8 cellular contexts compared by ENCODE assay signal in genomic region chr19:16328824-16329482, GRCh38.
A peak's percentile ranks its signal among the peaks of the same experiment; 100 is the strongest.
DNase-seq lines count a peak whose midpoint lies in the region; ATAC-seq and TF ChIP-seq lines count a peak whose summit lies in the region.

No MANE protein-coding gene starts in this region.

- H3K27me3 ChIP-seq in Loucy (ENCODE audit: insufficient read depth, low read length, poor library complexity, severe bottlenecking): no peaks in the 10 kb centered on the region

- H3K4me2 ChIP-seq in Loucy (ENCODE audit: low read depth, low read length, poor library complexity, severe bottlenecking): peak overlapping the region; percentile 60

- no peak overlapping the region for H3K4me3 ChIP-seq in AG09309 (ENCODE audit: control insufficient read depth, low read depth, low read length)
- peak overlapping the region; percentile 37 for H3K4me3 ChIP-seq in Loucy (ENCODE audit: low read length, poor library complexity, severe bottlenecking)

- no peak overlapping the region for H3K9ac ChIP-seq in Loucy (ENCODE audit: low read depth, low read length, poor library complexity, severe bottlenecking)

- no peak for DNase-seq in AG09309 (ENCODE audit: low read depth)
- peak; percentile 65 for DNase-seq in activated naive CD4-positive, alpha-beta T cell treated with anti-CD3 and anti-CD28 coated beads, Interleukin-2, amount 10 ng/mL, durations not matched to agents 7 days and 5 days
- peak; percentile 28 for DNase-seq in medulla oblongata (ENCODE audit: extremely low spot score)
- no peak for DNase-seq in NCI-H146 (lab: John Stamatoyannopoulos, UW)
- DNase-seq in GOT3 (lab: John Stamatoyannopoulos, UW): no peak
- no peak for DNase-seq in GDM1 (lab: John Stamatoyannopoulos, UW)

- H2AFZ ChIP-seq in Loucy (ENCODE audit: low read length): peak overlapping the region; percentile 26; the same call in 1 of the 2 replicates

- no peaks in the 10 kb centered on the region for H3K9me3 ChIP-seq in Loucy (ENCODE audit: insufficient read depth, low read depth, low read length)

- H3K27me3 Mint-ChIP-seq in activated naive CD4-positive, alpha-beta T cell treated with anti-CD3 and anti-CD28 coated beads, Interleukin-2, amount 10 ng/mL, durations not matched to agents 7 days and 5 days: peaks cover 37% of the 10 kb centered on the region

- no peak for ATAC-seq in GM19467 (IDR thresholded peaks at IDR 0.05; ENCODE audit: unreplicated experiment)

- H3K36me3 ChIP-seq in Loucy (ENCODE audit: insufficient read depth, low read length): no peaks in the 10 kb centered on the region

- TF ChIP-seq CTCF in AG09309 (IDR thresholded peaks at IDR 0.05; ENCODE audit: control insufficient read depth, insufficient read depth, low read depth, low read length, missing control alignments) (peak; percentile 3), Loucy (conservative IDR thresholded peaks at IDR 0.05; ENCODE audit: low read length) (peak; percentile 48)

- peaks cover 19% of the 10 kb centered on the region for H3K4me1 ChIP-seq in Loucy (ENCODE audit: insufficient read depth, low read length, poor library complexity, severe bottlenecking)

- peak overlapping the region; percentile 100 for H3K27ac Mint-ChIP-seq in activated naive CD4-positive, alpha-beta T cell treated with anti-CD3 and anti-CD28 coated beads, Interleukin-2, amount 10 ng/mL, durations not matched to agents 7 days and 5 days

- H3K9me3 Mint-ChIP-seq in activated naive CD4-positive, alpha-beta T cell treated with anti-CD3 and anti-CD28 coated beads, Interleukin-2, amount 10 ng/mL, durations not matched to agents 7 days and 5 days: peaks cover 2% of the 10 kb centered on the region

- CTCF ChIA-PET in activated naive CD4-positive, alpha-beta T cell treated with anti-CD3 and anti-CD28 coated beads, Interleukin-2, amount 10 ng/mL, durations not matched to agents 7 days and 5 days (lab: Charles Lee): interaction anchor here (0.9 to 4.8 kb wide), 10 partner anchors 10 to 82 kb away, joined by 3 to 39 read pairs (median 8); no protein-coding TSS in a partner anchor

- no peaks in the 10 kb centered on the region for H4K20me1 ChIP-seq in Loucy (ENCODE audit: insufficient read depth, low read length, poor library complexity, severe bottlenecking)

- H3K4me3 Mint-ChIP-seq in activated naive CD4-positive, alpha-beta T cell treated with anti-CD3 and anti-CD28 coated beads, Interleukin-2, amount 10 ng/mL, durations not matched to agents 7 days and 5 days: peak overlapping the region; percentile 100

- no peaks in the 10 kb centered on the region for H3K9me2 ChIP-seq in Loucy (replicated peaks; ENCODE audit: low read depth, low read length)

- H3F3A ChIP-seq in Loucy (ENCODE audit: low read depth): no peaks in the 10 kb centered on the region

- H3K79me2 ChIP-seq in Loucy (ENCODE audit: insufficient read depth, low read length): no peaks in the 10 kb centered on the region

- peaks cover 47% of the 10 kb centered on the region for H3K4me1 Mint-ChIP-seq in activated naive CD4-positive, alpha-beta T cell treated with anti-CD3 and anti-CD28 coated beads, Interleukin-2, amount 10 ng/mL, durations not matched to agents 7 days and 5 days

- peaks cover 47% of the 10 kb centered on the region for H3K36me3 Mint-ChIP-seq in activated naive CD4-positive, alpha-beta T cell treated with anti-CD3 and anti-CD28 coated beads, Interleukin-2, amount 10 ng/mL, durations not matched to agents 7 days and 5 days

Comparison
In these comparisons a context has a peak if more than half of its experiments do, and no peak if none do; other contexts are left out.
1. DNase-seq: peak in activated naive CD4-positive, alpha-beta T cell treated with anti-CD3 and anti-CD28 coated beads, Interleukin-2, amount 10 ng/mL, durations not matched to agents 7 days and 5 days (single experiment) and medulla oblongata (single experiment); none in AG09309 (single experiment), NCI-H146 (single experiment), GOT3 (single experiment) and GDM1 (single experiment).